ENCODE assay signal across 15 cellular contexts in the genomic region with DNA sequence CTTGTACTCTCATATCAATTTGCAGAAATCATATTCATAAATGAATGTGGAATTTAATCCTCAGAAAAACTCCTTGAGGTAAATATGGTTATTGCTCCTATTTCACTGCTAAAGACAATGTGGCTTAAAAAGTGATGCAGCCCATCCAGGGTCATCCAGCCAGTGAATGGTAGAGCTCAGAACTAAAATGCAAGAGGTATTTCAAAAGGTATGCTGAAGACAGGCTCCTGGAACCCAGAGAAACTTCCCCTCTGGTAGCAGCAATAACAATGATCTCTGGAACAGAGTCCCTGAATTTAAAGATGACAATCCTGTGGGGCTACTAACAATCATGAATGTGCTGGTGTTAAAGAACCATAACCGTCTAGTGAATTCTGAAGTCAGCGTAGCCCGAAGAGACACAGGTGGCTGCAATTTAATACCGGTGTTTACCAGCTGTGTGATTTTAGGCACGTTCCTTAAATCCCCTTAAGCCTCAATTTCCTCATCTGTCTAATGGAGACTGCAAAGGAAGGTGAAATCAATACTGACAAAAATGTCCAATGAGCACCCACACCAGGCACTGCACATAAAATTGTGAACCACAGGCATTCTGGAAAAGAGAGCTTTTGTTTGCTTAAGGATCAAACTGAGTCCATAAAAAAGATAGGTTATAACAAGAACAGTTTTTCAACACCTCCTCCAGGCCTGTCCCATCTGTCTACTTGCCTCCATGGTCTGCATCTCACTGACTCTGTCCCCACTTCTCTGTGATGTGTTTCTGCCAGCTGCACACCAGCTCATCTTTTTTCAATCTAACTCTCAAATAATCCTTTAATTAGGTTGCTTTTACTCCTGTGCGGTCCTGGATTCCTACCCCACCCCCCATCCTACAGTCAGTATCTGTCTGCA. TPM values are rescaled to one million over a fixed set of nuclear protein-coding genes. Genes with fewer than 3 reads are reported as not detected.
DNase-seq lines count a peak whose midpoint lies in the region; ATAC-seq, FAIRE-seq and TF ChIP-seq lines count a peak whose summit lies in the region.
"Had no signal": no experiment of that assay in that cellular context is flagged by ENCODE, and none has a peak within 500 bp of the region (broad histone marks: within the 10 kb centered on the region; RNA-seq: fewer than 3 reads in every experiment).

No MANE protein-coding gene starts in this region.

- H3K4me3 Mint-ChIP-seq in GM23338: no peak overlapping the region
- no peak overlapping the region for H3K4me3 Mint-ChIP-seq in natural killer cell treated with Interleukin-12 subunit alpha and Interleukin-12 subunit beta and Interleukin-15 and Interleukin-18, amount 100 ng/mL, for 72 hours

- H3K23ac ChIP-seq in H1 (ENCODE audit: insufficient read length): no peak overlapping the region

- H3K27me3 ChIP-seq in BE2C: no peaks in the 10 kb centered on the region
- no peaks in the 10 kb centered on the region for H3K27me3 ChIP-seq in GM23338 (ENCODE audit: insufficient read depth)
- no peaks in the 10 kb centered on the region for H3K27me3 ChIP-seq in H1 (replicated peaks in 1 of 4; ENCODE audit: control insufficient read depth in 3 of 4, extremely low read depth in 1 of 4, insufficient read depth in 3 of 4, low read length in 3 of 4)
- H3K27me3 ChIP-seq: tibial nerve had no signal

- H4K91ac ChIP-seq in H1 (replicated peaks; ENCODE audit: insufficient read length, low read length): no peak overlapping the region

- H2BK5ac ChIP-seq in H1 (ENCODE audit: low read depth, low read length): no peak overlapping the region

- peaks cover 4% of the 10 kb centered on the region for H3K27me3 Mint-ChIP-seq in GM23338 (ENCODE audit: insufficient read depth, low read depth, poor library complexity)
- no peaks in the 10 kb centered on the region for H3K27me3 Mint-ChIP-seq in natural killer cell treated with Interleukin-12 subunit alpha and Interleukin-12 subunit beta and Interleukin-15 and Interleukin-18, amount 100 ng/mL, for 72 hours

- peak; percentile 19 for FAIRE-seq in H1 (lab: Jason Lieb, UNC)
- FAIRE-seq: frontal cortex had no signal

- no peak overlapping the region for H2BK20ac ChIP-seq in H1 (ENCODE audit: low read length)

- H3K14ac ChIP-seq in H1 (ENCODE audit: insufficient read length): no peak overlapping the region

- 90% methylated on average over 6 of the region's 6 CpGs; no CpG with 5 or more reads in 1 of the 2 experiments for WGBS in H1 (ENCODE audit: extremely low coverage in 1 of 2, insufficient coverage in 1 of 2, insufficient read length in 1 of 2, insufficient replicate concordance in 2 of 2, low coverage in 1 of 2, low lambda C conversion rate in 2 of 2, missing lambda C conversion rate in 1 of 2), 2 experiments

- H4K8ac ChIP-seq in H1 (ENCODE audit: extremely low read depth, insufficient read depth, low read length): no peak overlapping the region

- H4K20me1 ChIP-seq in GM23338 (replicated peaks; ENCODE audit: insufficient read depth) (no peaks in the 10 kb centered on the region; the same call in 1 of the 2 replicates), H1 (replicated peaks in 1 of 2; ENCODE audit: control insufficient read depth in 1 of 2, insufficient read depth in 2 of 2, low read length in 2 of 2) (peaks cover 0 to 2% of the 10 kb centered on the region in 2 experiments)

- H3K23me2 ChIP-seq in H1 (ENCODE audit: low read depth, low read length): peaks cover 2% of the 10 kb centered on the region; the same call in 1 of the 2 replicates

- no peak overlapping the region for H3K27ac ChIP-seq in GM23338 (ENCODE audit: low read depth)
- H3K27ac ChIP-seq in H1 (ENCODE audit: low read depth, low read length): no peak overlapping the region
- H3K27ac ChIP-seq: tibial nerve had no signal

- H3K9me3 ChIP-seq in BE2C (no peaks in the 10 kb centered on the region), H1 (ENCODE audit: insufficient read depth in 2 of 2, low read depth in 1 of 2, low read length in 1 of 2) (no peaks in the 10 kb centered on the region)
- H3K9me3 ChIP-seq: tibial nerve had no signal

- TF ChIP-seq CTCF in BE2C (IDR thresholded peaks at IDR 0.05; ENCODE audit: low read depth, low read length) (no peak), GM23338 (conservative IDR thresholded peaks at IDR 0.05; ENCODE audit: low read depth in 2 of 2) (no peak), H1 (IDR thresholded peaks at IDR 0.05; ENCODE audit: control extremely low read depth in 1 of 3, insufficient read depth in 1 of 3, low read depth in 1 of 3, low read length in 3 of 3) (no peak)

- POLR2A ChIA-PET in H1 (lab: Charles Lee; ENCODE audit: partially characterized antibody): interaction anchor here (0.8 to 1.6 kb wide), 2 partner anchors 8 to 10 kb away, joined by 3 to 4 read pairs; no protein-coding TSS in a partner anchor

- H3K4me1 ChIP-seq in BE2C: peaks cover 9% of the 10 kb centered on the region
- H3K4me1 ChIP-seq in GM23338 (ENCODE audit: insufficient read depth): peaks cover 3% of the 10 kb centered on the region
- peaks cover 2 to 8% (median 4%) of the 10 kb centered on the region in 4 experiments; a peak in 5 of 7 replicates for H3K4me1 ChIP-seq in H1 (replicated peaks in 1 of 4; ENCODE audit: control insufficient read depth in 3 of 4, insufficient read depth in 4 of 4, low read length in 3 of 4)

- H3K36me3 Mint-ChIP-seq in GM23338 (ENCODE audit: low read depth): peaks cover 16% of the 10 kb centered on the region
- H3K36me3 Mint-ChIP-seq in natural killer cell treated with Interleukin-12 subunit alpha and Interleukin-12 subunit beta and Interleukin-15 and Interleukin-18, amount 100 ng/mL, for 72 hours: peaks cover 2% of the 10 kb centered on the region

- no peak overlapping the region; the same call in 1 of the 2 replicates for H3K27ac Mint-ChIP-seq in GM23338
- peak overlapping the region in 1 of 2 donors; percentile 36 for H3K27ac Mint-ChIP-seq in natural killer cell treated with Interleukin-12 subunit alpha and Interleukin-12 subunit beta and Interleukin-15 and Interleukin-18, amount 100 ng/mL, for 72 hours

- H3K4me1 Mint-ChIP-seq in GM23338: peaks cover 15% of the 10 kb centered on the region; the same call in 2 of the 3 replicates
- H3K4me1 Mint-ChIP-seq in natural killer cell treated with Interleukin-12 subunit alpha and Interleukin-12 subunit beta and Interleukin-15 and Interleukin-18, amount 100 ng/mL, for 72 hours (ENCODE audit: low read depth in 2 of 2): peaks cover 19 to 21% of the 10 kb centered on the region in 2 donors

- no peak overlapping the region for H2BK15ac ChIP-seq in H1 (ENCODE audit: low read length)

- no peaks in the 10 kb centered on the region for H3K9me3 Mint-ChIP-seq in GM23338
- H3K9me3 Mint-ChIP-seq in natural killer cell treated with Interleukin-12 subunit alpha and Interleukin-12 subunit beta and Interleukin-15 and Interleukin-18, amount 100 ng/mL, for 72 hours: no peaks in the 10 kb centered on the region

- peaks cover 2% of the 10 kb centered on the region; the same call in 1 of the 2 replicates for H3K79me1 ChIP-seq in H1 (ENCODE audit: low read depth, low read length)

- no peak for TF ChIP-seq EP300 in H1 (IDR thresholded peaks at IDR 0.05; ENCODE audit: borderline replicate concordance in 1 of 2, low read depth in 2 of 2, low read length in 2 of 2)

- TF ChIP-seq RAD21 in H1 (IDR thresholded peaks at IDR 0.05 in 1 of 2, conservative IDR thresholded peaks at IDR 0.05 in 1 of 2; ENCODE audit: low read depth in 2 of 2, low read length in 2 of 2): no peak

- ATAC-seq in GM23338: peak; percentile 59
- ATAC-seq in natural killer cell treated with Interleukin-12 subunit alpha and Interleukin-12 subunit beta and Interleukin-15 and Interleukin-18, amount 100 ng/mL, for 72 hours: no peak
- ATAC-seq: sciatic nerve had no signal

- CTCF ChIA-PET in H1 (lab: Charles Lee; ENCODE audit: partially characterized antibody): interaction anchor here (1.2 to 2.4 kb wide), 2 partner anchors 11 to 118 kb away, joined by 5 to 11 read pairs; a partner anchor contains a TSS

- no peak overlapping the region for H3K9ac ChIP-seq in H1 (replicated peaks in 1 of 4; ENCODE audit: extremely low read depth in 1 of 4, low read depth in 3 of 4, low read length in 3 of 4)

- no peak overlapping the region for H2AFZ ChIP-seq in GM23338
- no peak overlapping the region for H2AFZ ChIP-seq in H1 (ENCODE audit: low read length)

- no peak overlapping the region for H3K18ac ChIP-seq in H1 (ENCODE audit: extremely low read depth, low read length)

- no peaks in the 10 kb centered on the region for H3F3A ChIP-seq in GM23338 (replicated peaks; ENCODE audit: low read depth)

- no peak overlapping the region for H2AK5ac ChIP-seq in H1 (ENCODE audit: low read depth, low read length)

- H3K79me2 ChIP-seq in GM23338 (replicated peaks; ENCODE audit: insufficient read depth): peaks cover 80% of the 10 kb centered on the region
- H3K79me2 ChIP-seq in H1 (ENCODE audit: control insufficient read depth in 1 of 2, insufficient read depth in 2 of 2, low read length in 2 of 2): peaks cover 0 to 45% of the 10 kb centered on the region in 2 experiments; a peak in 2 of 4 replicates

- DNase-seq in BE2C (peak; percentile 60), GM23338 (ENCODE audit: low spot score) (peak; percentile 32), NCI-H2171 treated with DMSO at 0.1 percent for 48 hours (lab: John Stamatoyannopoulos, UW) (peak; percentile 98), H1 (ENCODE audit: low read depth in 1 of 2, low spot score in 2 of 2) (no peak), DMS153 treated with DMSO at 0.1 percent for 48 hours (lab: John Stamatoyannopoulos, UW; ENCODE audit: unreplicated experiment) (no peak), T-helper 2 cell (no peak), GM03348 (ENCODE audit: low spot score) (no peak)
- DNase-seq in natural killer cell treated with Interleukin-12 subunit alpha and Interleukin-12 subunit beta and Interleukin-15 and Interleukin-18, amount 100 ng/mL, for 72 hours (ENCODE audit: low spot score): no peak
- DNase-seq: activated gamma-delta T cell; mammary epithelial cell; NCI-H2081 treated with DMSO at 0.1 percent for 48 hours; stimulated activated CD4-positive, alpha-beta T cell treated with anti-CD3 and anti-CD28 coated beads, Interleukin-4, amount 100 ng/mL, for 24 hours had no signal

- no peak overlapping the region for H4K5ac ChIP-seq in H1 (ENCODE audit: insufficient read length, low read depth, low read length)

- no peak overlapping the region for H2BK120ac ChIP-seq in H1 (replicated peaks; ENCODE audit: low read depth, low read length)

- no peak overlapping the region for H3K4me2 ChIP-seq in GM23338
- no peak overlapping the region for H3K4me2 ChIP-seq in H1 (ENCODE audit: insufficient read depth in 1 of 2, low read depth in 2 of 2, low read length in 2 of 2)

- TF ChIP-seq POLR2A in H1 (IDR thresholded peaks at IDR 0.05; ENCODE audit: control extremely low read depth in 1 of 2, low read depth in 2 of 2, low read length in 2 of 2): no peak

- H2BK12ac ChIP-seq in H1 (ENCODE audit: low read depth, low read length): no peak overlapping the region

- H3K36me3 ChIP-seq in BE2C (peaks cover 6% of the 10 kb centered on the region), GM23338 (ENCODE audit: insufficient read depth) (peaks cover 2% of the 10 kb centered on the region; the same call in 1 of the 2 replicates), H1 (ENCODE audit: control insufficient read depth in 2 of 4, insufficient read depth in 4 of 4, low read length in 3 of 4) (peaks cover 0 to 4% (median 2%) of the 10 kb centered on the region in 4 experiments; a peak in 5 of 8 replicates)

- no peaks in the 10 kb centered on the region for H3K9me2 ChIP-seq in GM23338 (ENCODE audit: insufficient read depth)

- H3K4me3 ChIP-seq in BE2C (ENCODE audit: low read depth, low read length): no peak overlapping the region
- H3K4me3 ChIP-seq in GM23338: no peak overlapping the region
- no peak overlapping the region for H3K4me3 ChIP-seq in H1 (ENCODE audit: extremely low read depth in 1 of 4, insufficient read depth in 2 of 4, low read depth in 3 of 4, low read length in 4 of 4)
- H3K4me3 ChIP-seq: tibial nerve had no signal

- H3K4ac ChIP-seq in H1 (replicated peaks; ENCODE audit: insufficient read length, low read depth, low read length): no peak overlapping the region

- H3K56ac ChIP-seq in H1 (replicated peaks; ENCODE audit: insufficient read length, low read depth, low read length): no peak overlapping the region

RNA-seq across cellular contexts. Expression of a gene that starts 10.5 kb away (rescaled TPM):
- polyA plus RNA-seq in BE2C (2012; ENCODE audit: insufficient read depth, insufficient read length, low read depth): 30.9 TPM
- 95.7 and 121 TPM in 2 replicates for total RNA-seq in GM23338 (2014; rRNA removed; shearing (Covaris generic))
- 23.3 and 30.3 TPM in 2 replicates for polyA plus RNA-seq in GM23338 (2016; fragmentation: Nextera tagmentation; extraction: Ambion mirVana)
- total RNA-seq in H1 (2021; fragmentation: NEBNext Ultra II Directional; extraction: Animal tissue kit (Norgen Biotek cat#: 25700)): 57.6 and 57.9 TPM in 2 replicates
- 61.3 and 77.2 TPM in 2 replicates for polyA plus RNA-seq in H1 (2011; rRNA removed)
- 68.0 TPM for polyA plus RNA-seq in H1 (2011; cell fraction: cytosol; rRNA removed)
- polyA plus RNA-seq in H1 (2011; cell fraction: nucleus; rRNA removed): 73.0 TPM
- polyA plus RNA-seq in H1 (2012, experiment 1 of 2): 67.6 to 84.5 TPM (median 76.9 TPM) in 4 replicates
- polyA plus RNA-seq in H1 (2012, experiment 2 of 2): 18.7 TPM
- polyA plus RNA-seq in H1 (2013, experiment 1 of 2): 80.1 TPM
- polyA plus RNA-seq in H1 (2013, experiment 2 of 2): 95.2 TPM
- polyA minus RNA-seq in H1 (2011; rRNA and poly(A)+ RNA removed): 224 and 411 TPM in 2 replicates
- 83.2 TPM for polyA minus RNA-seq in H1 (2011; cell fraction: cytosol; rRNA and poly(A)+ RNA removed)
- 102 TPM for polyA minus RNA-seq in H1 (2011; cell fraction: nucleus; rRNA and poly(A)+ RNA removed)
- total RNA-seq in natural killer cell treated with Interleukin-12 subunit alpha and Interleukin-12 subunit beta and Interleukin-15 and Interleukin-18, amount 100 ng/mL, for 72 hours: 10 to 100 TPM; 36.4 to 42.2 TPM

RNA-seq across cellular contexts. Expression of a gene that starts 18.7 kb away (rescaled TPM):
- 20.7 TPM for polyA plus RNA-seq in BE2C (2012; ENCODE audit: insufficient read depth, insufficient read length, low read depth)
- total RNA-seq in GM23338 (2014; rRNA removed; shearing (Covaris generic)): 87.8 and 87.9 TPM in 2 replicates
- polyA plus RNA-seq in GM23338 (2016; fragmentation: Nextera tagmentation; extraction: Ambion mirVana) (76.6 and 82.7 TPM in 2 replicates), H1 (2011; rRNA removed) (12.6 and 24.5 TPM in 2 replicates)
- 72.9 and 76.2 TPM in 2 replicates for total RNA-seq in H1 (2021; fragmentation: NEBNext Ultra II Directional; extraction: Animal tissue kit (Norgen Biotek cat#: 25700))
- 25.7 TPM for polyA plus RNA-seq in H1 (2011; cell fraction: cytosol; rRNA removed)
- polyA plus RNA-seq in H1 (2011; cell fraction: nucleus; rRNA removed): 22.7 TPM
- 30.0 to 56.5 TPM (median 33.4 TPM) in 4 replicates for polyA plus RNA-seq in H1 (2012, experiment 1 of 2)
- polyA plus RNA-seq in H1 (2012, experiment 2 of 2): 10.6 TPM
- polyA plus RNA-seq in H1 (2013, experiment 1 of 2): 42.1 TPM
- polyA plus RNA-seq in H1 (2013, experiment 2 of 2): 42.2 TPM
- polyA minus RNA-seq in H1 (2011; rRNA and poly(A)+ RNA removed): 68.1 and 125 TPM in 2 replicates
- 40.4 TPM for polyA minus RNA-seq in H1 (2011; cell fraction: cytosol; rRNA and poly(A)+ RNA removed)
- polyA minus RNA-seq in H1 (2011; cell fraction: nucleus; rRNA and poly(A)+ RNA removed): 146 TPM
- total RNA-seq in natural killer cell treated with Interleukin-12 subunit alpha and Interleukin-12 subunit beta and Interleukin-15 and Interleukin-18, amount 100 ng/mL, for 72 hours: 10 to 100 TPM; 31.6 to 35.5 TPM

Comparison
In these comparisons a context has a peak if more than half of its experiments do, and no peak if none do; other contexts are left out.
1. DNase-seq: peak in BE2C (single experiment), GM23338 (single experiment) and NCI-H2171 treated with DMSO at 0.1 percent for 48 hours (single experiment); none in H1 (0 of 2), DMS153 treated with DMSO at 0.1 percent for 48 hours (single experiment), natural killer cell treated with Interleukin-12 subunit alpha and Interleukin-12 subunit beta and Interleukin-15 and Interleukin-18, amount 100 ng/mL, for 72 hours (single experiment), T-helper 2 cell (0 of 5) and GM03348 (single experiment).